ENCODE assay signal across 14 cellular contexts in the genomic region with DNA sequence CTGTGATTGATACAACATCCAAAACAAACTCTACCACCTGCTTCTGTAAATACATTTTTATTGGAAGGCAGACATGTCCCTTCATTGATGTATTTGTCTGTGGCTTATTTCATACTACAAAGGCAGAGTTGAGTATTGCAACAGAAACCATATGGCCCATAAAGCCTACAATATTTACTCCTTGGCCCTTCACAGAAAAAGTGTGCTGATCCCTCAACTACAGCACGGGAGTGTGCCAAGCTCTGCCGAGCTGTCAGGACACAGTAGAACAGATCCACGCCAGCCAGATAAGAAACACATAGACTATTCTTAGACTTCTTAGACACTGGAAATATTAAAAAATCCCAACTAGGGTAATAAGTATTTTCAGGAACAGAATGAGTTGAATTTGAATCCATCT. TPM values are rescaled to one million over a fixed set of nuclear protein-coding genes. Genes with fewer than 3 reads are reported as not detected.
A peak's percentile ranks its signal among the peaks of the same experiment; 100 is the strongest.
DNase-seq lines count a peak whose midpoint lies in the region; ATAC-seq, FAIRE-seq and TF ChIP-seq lines count a peak whose summit lies in the region.
"Had no signal": no experiment of that assay in that cellular context is flagged by ENCODE, and none has a peak within 500 bp of the region (broad histone marks: within the 10 kb centered on the region; RNA-seq: fewer than 3 reads in every experiment).

No MANE protein-coding gene starts in this region.

- no peaks in the 10 kb centered on the region for H3K27me3 ChIP-seq in OCI-LY3 (ENCODE audit: low read depth, low read length)
- no peaks in the 10 kb centered on the region for H3K27me3 ChIP-seq in pancreas

- H3K4me2 ChIP-seq in OCI-LY3 (ENCODE audit: low read length) = peak overlapping the region; percentile 32

- H3K4me3 ChIP-seq in OCI-LY3 (ENCODE audit: low read length) = no peak overlapping the region
- no peak overlapping the region for H3K4me3 ChIP-seq in pancreas
- H3K4me3 ChIP-seq: K562 had no signal

- FAIRE-seq in pancreas (lab: Jason Lieb, UNC) = no peak
- FAIRE-seq: K562 had no signal

- H4K20me1 ChIP-seq in OCI-LY3 (ENCODE audit: insufficient read depth, low read length) = no peaks in the 10 kb centered on the region

- no peaks in the 10 kb centered on the region for H3K36me3 ChIP-seq in OCI-LY3 (replicated peaks; ENCODE audit: low read depth, low read length)
- H3K36me3 ChIP-seq in pancreas = no peaks in the 10 kb centered on the region

- H3K4me1 ChIP-seq in OCI-LY3 (ENCODE audit: low read length) = peaks cover 52% of the 10 kb centered on the region
- H3K4me1 ChIP-seq in pancreas = peaks cover 0 to 5% (median 3%) of the 10 kb centered on the region in 3 donors

- ATAC-seq in HG02759 (IDR thresholded peaks at IDR 0.05; ENCODE audit: unreplicated experiment) (peak; percentile 22), left cardiac atrium (peak; percentile 80 to 81), pancreas (peak in 3 of 4 donors; percentile 47 to 57 (median 48)), GM18520 (IDR thresholded peaks at IDR 0.05; ENCODE audit: unreplicated experiment) (no peak)
- ATAC-seq: K562, Panc1 had no signal

- peak overlapping the region; percentile 29; the same call in 1 of the 2 replicates for H3K27ac ChIP-seq in OCI-LY3 (ENCODE audit: low read length)
- no peak overlapping the region for H3K27ac ChIP-seq in pancreas

- H3K9ac ChIP-seq in OCI-LY3 (ENCODE audit: low read length) = no peak overlapping the region

- no peak for TF ChIP-seq CTCF in OCI-LY3 (IDR thresholded peaks at IDR 0.05; ENCODE audit: low read depth, low read length)
- no peak for TF ChIP-seq CTCF in pancreas (IDR thresholded peaks at IDR 0.05)

- H3K79me2 ChIP-seq in OCI-LY3 (ENCODE audit: low read length) = peaks cover 19% of the 10 kb centered on the region

- DNase-seq in left cardiac atrium (no peak), pancreas (no peak), cerebellar cortex (ENCODE audit: low spot score) (no peak), NCI-H748 (lab: John Stamatoyannopoulos, UW; ENCODE audit: unreplicated experiment) (no peak), dedifferentiated amniotic fluid mesenchymal stem cell (ENCODE audit: extremely low spot score) (no peak)
- DNase-seq: GF-D8, NCI-H1694, NCI-H2081 treated with DMSO at 0.1 percent for 48 hours, NCI-H510A treated with DMSO at 0.1 percent for 48 hours had no signal

- 38 to 42% methylated on average over 3 of the region's 3 CpGs for WGBS in pancreas, 2 donors

- intact Hi-C loops in left cardiac atrium (cut with DNase I) = loop anchor here in 1 of 2 donors (5.0 kb wide), 1 partner anchor 282 kb away; no protein-coding TSS in a partner anchor
- intact Hi-C loops in pancreas (cut with DNase I) = loop anchor here in 1 of 3 donors (10.0 kb wide), 1 partner anchor 284 kb away; no protein-coding TSS in a partner anchor

- no peaks in the 10 kb centered on the region for H3K9me3 ChIP-seq in OCI-LY3 (ENCODE audit: insufficient read depth, low read length)
- no peaks in the 10 kb centered on the region for H3K9me3 ChIP-seq in pancreas

- no peak overlapping the region for H2AFZ ChIP-seq in OCI-LY3 (ENCODE audit: low read depth, low read length)

RNA-seq across cellular contexts. Expression of gene TICAM2, which starts 13.2 kb away (rescaled TPM):
- total RNA-seq in left cardiac atrium (1 to 10 TPM; 3.5 TPM), pancreas (1 to 10 TPM; 1.6 to 3.4 (median 2.2) TPM)
- 1 to 10 TPM; 1.4 to 1.9 TPM for polyA plus RNA-seq in pancreas

RNA-seq across cellular contexts. Expression of gene TMED7, which starts 36.8 kb away (rescaled TPM):
- total RNA-seq in left cardiac atrium = 10 to 100 TPM; 72.9 to 93.7 TPM
- total RNA-seq in pancreas = 10 to 100 TPM; 39.4 to 71.3 (median 63.7) TPM
- 10 to 100 TPM in 1 of 2 donors, 1 to 10 TPM in 1; 8.2 to 27.5 TPM for polyA plus RNA-seq in pancreas

RNA-seq across cellular contexts. Expression of gene FEM1C, which starts 44.5 kb away (rescaled TPM):
- total RNA-seq in left cardiac atrium = 10 to 100 TPM; 23.2 to 31.0 TPM
- total RNA-seq in pancreas = 10 to 100 TPM in 1 of 6 donors, 1 to 10 TPM in 5; 5.9 to 11.2 (median 8.0) TPM
- 1 to 10 TPM; 3.2 to 4.4 TPM for polyA plus RNA-seq in pancreas
